ENCODE assay signal across 20 cellular contexts in the genomic region with DNA sequence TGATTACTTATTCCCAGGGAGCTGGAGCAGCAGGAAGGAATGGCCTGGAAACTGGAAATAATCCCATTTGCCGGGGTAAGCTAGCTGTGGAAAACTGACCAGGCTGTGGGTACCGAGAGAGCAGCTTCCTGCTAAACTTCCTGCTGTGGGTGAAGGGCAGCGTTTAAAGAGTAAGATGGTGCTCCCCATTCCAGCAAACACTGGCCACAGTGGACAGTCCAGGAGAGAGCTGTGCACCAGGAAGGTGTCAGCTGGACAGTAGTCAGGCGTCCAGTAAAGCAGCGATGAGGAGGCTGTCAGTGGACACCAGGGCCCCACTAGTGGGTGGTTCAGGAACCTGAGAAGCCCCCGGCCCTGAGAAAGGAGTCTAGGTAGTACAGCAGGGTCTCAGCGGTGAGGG. TPM values are rescaled to one million over a fixed set of nuclear protein-coding genes. Genes with fewer than 3 reads are reported as not detected.
DNase-seq lines count a peak whose midpoint lies in the region; ATAC-seq and TF ChIP-seq lines count a peak whose summit lies in the region.
"Had no signal": no experiment of that assay in that cellular context is flagged by ENCODE, and none has a peak within 500 bp of the region (broad histone marks: within the 10 kb centered on the region; RNA-seq: fewer than 3 reads in every experiment).

No MANE protein-coding gene starts in this region.

- peaks cover 21% of the 10 kb centered on the region for H3K36me3 Mint-ChIP-seq in natural killer cell
- H3K36me3 Mint-ChIP-seq: CD8-positive, alpha-beta T cell had no signal

- peaks cover 77 to 94% of the 10 kb centered on the region in 2 donors for H3K4me1 Mint-ChIP-seq in natural killer cell

- no peak overlapping the region for H3K4me3 ChIP-seq in Peyer's patch
- H3K4me3 ChIP-seq: A549, BLaER1, GM12878, GM23248, HAP-1 had no signal

- no peaks in the 10 kb centered on the region for H3K36me3 ChIP-seq in Peyer's patch
- H3K36me3 ChIP-seq: BLaER1, HAP-1 had no signal

- no peaks in the 10 kb centered on the region for H3K9me3 ChIP-seq in Peyer's patch
- H3K9me3 ChIP-seq: A549, BLaER1, HAP-1 had no signal

- peak overlapping the region; percentile 92 to 94 for H3K27ac Mint-ChIP-seq in natural killer cell
- H3K27ac Mint-ChIP-seq: CD8-positive, alpha-beta T cell had no signal

- intact Hi-C loops in natural killer cell (cut with micrococcal nuclease) (no loop called here), posterior vena cava (cut with DNase I) (no loop called here)

- ATAC-seq in natural killer cell (no peak), GM18858 (IDR thresholded peaks at IDR 0.05; ENCODE audit: unreplicated experiment) (no peak), GM18505 (IDR thresholded peaks at IDR 0.05; ENCODE audit: unreplicated experiment) (no peak)
- ATAC-seq: A549; CD8-positive, alpha-beta T cell; GM12878 had no signal

- DNase-seq in NCI-H82 (lab: John Stamatoyannopoulos, UW) (peak; percentile 47), NCI-H82 treated with DMSO at 0.1 percent for 48 hours (lab: John Stamatoyannopoulos, UW; ENCODE audit: unreplicated experiment) (no peak), natural killer cell (no peak), posterior vena cava (ENCODE audit: low spot score) (peak; percentile 48), Peyer's patch (no peak)
- DNase-seq: Calu3; CD8-positive, alpha-beta T cell; DMS53; EL; GM23248; IMR-90 had no signal

- H3K27me3 Mint-ChIP-seq in natural killer cell (ENCODE audit: low read depth in 2 of 2): no peaks in the 10 kb centered on the region

- no peaks in the 10 kb centered on the region for H3K9me3 Mint-ChIP-seq in natural killer cell
- H3K9me3 Mint-ChIP-seq: CD8-positive, alpha-beta T cell had no signal

- no peak overlapping the region for H3K27ac ChIP-seq in Peyer's patch
- H3K27ac ChIP-seq: 22Rv1, A549, BLaER1, GM23248, HL-60 had no signal

- no peaks in the 10 kb centered on the region for H3K27me3 ChIP-seq in Peyer's patch
- H3K27me3 ChIP-seq: BLaER1 had no signal

- TF ChIP-seq POLR2A in GM18505 (IDR thresholded peaks at IDR 0.05; ENCODE audit: borderline replicate concordance, extremely low read depth, insufficient read depth, insufficient read length) (no peak), Peyer's patch (IDR thresholded peaks at IDR 0.05) (no peak)

- TF ChIP-seq CTCF in natural killer cell (IDR thresholded peaks at IDR 0.05): no peak
- no peak for TF ChIP-seq CTCF in Peyer's patch (IDR thresholded peaks at IDR 0.05)

- H3K4me1 ChIP-seq in Peyer's patch: no peaks in the 10 kb centered on the region
- H3K4me1 ChIP-seq: A549, BLaER1, HAP-1 had no signal

- peak overlapping the region; percentile 78 for H3K4me3 Mint-ChIP-seq in natural killer cell
- H3K4me3 Mint-ChIP-seq: CD8-positive, alpha-beta T cell had no signal

RNA-seq across cellular contexts. Expression of gene TBXAS1, which starts 55.4 kb away (rescaled TPM):
- total RNA-seq in natural killer cell: 100 to 1,000 TPM in 1 of 3 donors, 10 to 100 TPM in 2; 72.7 to 110 (median 88.7) TPM
- 10 to 100 TPM; 15.7 to 23.7 TPM for total RNA-seq in posterior vena cava
- 100 to 1,000 TPM in 1 of 4 donors, 10 to 100 TPM in 3; 11.2 to 227 (median 33.9) TPM for total RNA-seq in Peyer's patch
- total RNA-seq: G401, GM23248 had no signal

Comparison
In these comparisons a context has a peak if more than half of its experiments do, and no peak if none do; other contexts are left out.
1. DNase-seq: peak in NCI-H82 (single experiment) and posterior vena cava (single experiment); none in NCI-H82 treated with DMSO at 0.1 percent for 48 hours (single experiment), natural killer cell (single experiment) and Peyer's patch (0 of 3).